9 cellular contexts compared by ENCODE assay signal in the genomic region with DNA sequence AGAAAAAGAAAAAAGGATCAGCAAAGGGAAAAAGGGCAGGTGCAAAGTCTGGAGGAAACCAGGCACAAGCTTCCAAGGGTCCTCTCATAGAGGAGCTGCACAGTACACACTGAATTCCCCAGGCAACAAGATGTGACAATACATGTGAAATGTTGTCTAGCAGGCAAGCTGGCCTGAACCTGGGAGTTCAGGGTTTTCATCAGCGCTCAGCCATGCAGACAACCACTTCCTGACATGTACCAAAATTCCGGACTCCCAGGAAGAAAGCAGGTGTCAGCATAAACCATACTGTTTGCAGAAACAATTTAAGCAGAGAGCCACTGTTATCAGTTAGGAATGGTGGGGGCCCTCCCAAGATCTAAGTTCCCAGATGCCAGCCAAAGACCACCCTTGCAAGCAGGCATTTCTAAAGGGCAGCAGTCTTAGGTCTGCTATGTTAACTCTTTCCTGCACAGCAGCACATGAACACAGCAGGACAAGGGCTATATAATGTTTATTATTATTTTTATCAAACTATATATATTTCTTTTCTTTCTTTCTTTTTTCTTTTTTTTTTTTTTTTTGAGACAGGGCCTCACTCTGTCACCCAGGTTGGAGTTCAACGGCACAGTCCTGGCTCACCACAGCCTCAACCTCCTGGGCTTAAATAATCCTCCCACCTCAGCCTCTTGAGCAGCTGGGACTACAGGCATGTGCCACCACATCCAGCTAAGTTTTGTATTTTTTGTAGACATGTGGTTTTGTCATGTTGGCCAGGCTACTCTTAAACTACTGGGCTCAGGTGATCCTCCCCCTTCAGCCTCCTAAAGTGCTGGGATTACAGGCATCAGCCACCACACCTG. TPM values are rescaled to one million over a fixed set of nuclear protein-coding genes. Genes with fewer than 3 reads are reported as not detected.
A peak's percentile ranks its signal among the peaks of the same experiment; 100 is the strongest.
DNase-seq lines count a peak whose midpoint lies in the region; ATAC-seq and TF ChIP-seq lines count a peak whose summit lies in the region.
"Had no signal": no experiment of that assay in that cellular context is flagged by ENCODE, and none has a peak within 500 bp of the region (broad histone marks: within the 10 kb centered on the region; RNA-seq: fewer than 3 reads in every experiment).

No MANE protein-coding gene starts in this region.

- no peaks in the 10 kb centered on the region for H3K27me3 Mint-ChIP-seq in IgD-negative memory B cell
- no peaks in the 10 kb centered on the region for H3K27me3 Mint-ChIP-seq in effector memory CD8-positive, alpha-beta T cell

- peaks cover 48% of the 10 kb centered on the region for H3K36me3 ChIP-seq in upper lobe of right lung

- H3K4me3 ChIP-seq in upper lobe of right lung = no peak overlapping the region

- H3K27me3 ChIP-seq in upper lobe of right lung = no peaks in the 10 kb centered on the region

- DNase-seq in Caki2 (ENCODE audit: low read depth) (peak; percentile 61), upper lobe of right lung (no peak), NCI-H748 (lab: John Stamatoyannopoulos, UW; ENCODE audit: unreplicated experiment) (no peak), activated gamma-delta T cell (lab: John Stamatoyannopoulos, UW) (no peak)
- no peak for DNase-seq in effector memory CD8-positive, alpha-beta T cell
- DNase-seq in stimulated activated CD4-positive, alpha-beta T cell treated with anti-CD3 and anti-CD28 coated beads, Interleukin-4, amount 100 ng/mL, for 24 hours = no peak

- no peaks in the 10 kb centered on the region for H3K9me3 ChIP-seq in upper lobe of right lung

- H3K27ac ChIP-seq in upper lobe of right lung = no peak overlapping the region

- no peak for TF ChIP-seq CTCF in upper lobe of right lung (IDR thresholded peaks at IDR 0.05)

- no peaks in the 10 kb centered on the region for H3K9me3 Mint-ChIP-seq in IgD-negative memory B cell
- H3K9me3 Mint-ChIP-seq in effector memory CD8-positive, alpha-beta T cell = no peaks in the 10 kb centered on the region

- ATAC-seq in GM19452 (IDR thresholded peaks at IDR 0.05; ENCODE audit: unreplicated experiment) = peak; percentile 70
- ATAC-seq in effector memory CD8-positive, alpha-beta T cell (replicated peaks) = peak; percentile 78
- ATAC-seq in upper lobe of right lung = no peak

- H3K4me1 Mint-ChIP-seq in IgD-negative memory B cell = peaks cover 26 to 44% (median 36%) of the 10 kb centered on the region in 3 donors
- H3K4me1 Mint-ChIP-seq in effector memory CD8-positive, alpha-beta T cell (ENCODE audit: low read depth in 2 of 2) = peaks cover 13 to 28% of the 10 kb centered on the region in 2 donors

- H3K36me3 Mint-ChIP-seq in IgD-negative memory B cell = no peaks in the 10 kb centered on the region
- peaks cover 11% of the 10 kb centered on the region for H3K36me3 Mint-ChIP-seq in effector memory CD8-positive, alpha-beta T cell (ENCODE audit: insufficient read depth)

- H3K27ac Mint-ChIP-seq in IgD-negative memory B cell = peak overlapping the region in 1 of 3 donors; percentile 47
- peak overlapping the region in 1 of 2 donors; percentile 51 for H3K27ac Mint-ChIP-seq in effector memory CD8-positive, alpha-beta T cell

- H3K4me1 ChIP-seq in upper lobe of right lung = no peaks in the 10 kb centered on the region

- in situ Hi-C loops in Caki2 (cut with HindIII; ENCODE audit: low pct_unique_long_range_greater_than_20kb, low sequenced_read_pairs) = no loop called here

- H3K4me3 Mint-ChIP-seq in IgD-negative memory B cell = peak overlapping the region in 3 of 4 donors; percentile 27 to 85 (median 80)
- peak overlapping the region in 1 of 2 donors; percentile 21 for H3K4me3 Mint-ChIP-seq in effector memory CD8-positive, alpha-beta T cell

- intact Hi-C loops in upper lobe of right lung (cut with DNase I) = no loop called here

RNA-seq across cellular contexts. Expression of gene TK2, which starts 10.1 kb away (rescaled TPM):
- total RNA-seq in Caki2 (2014; rRNA removed; shearing (Covaris generic); ENCODE audit: low replicate concordance) = 18.2 and 20.6 TPM in 2 replicates
- 1.6 TPM for polyA plus RNA-seq in IgD-negative memory B cell
- total RNA-seq in upper lobe of right lung = 36.1 TPM

RNA-seq across cellular contexts. Expression of gene CKLF, which starts 12.5 kb away (rescaled TPM):
- total RNA-seq in Caki2 (2014; rRNA removed; shearing (Covaris generic); ENCODE audit: low replicate concordance) = 128 and 135 TPM in 2 replicates
- polyA plus RNA-seq in IgD-negative memory B cell = 50.8 TPM
- 57.6 TPM for total RNA-seq in upper lobe of right lung

RNA-seq across cellular contexts. Expression of gene CMTM1, which starts 26.4 kb away (rescaled TPM):
- total RNA-seq in Caki2 (2014; rRNA removed; shearing (Covaris generic); ENCODE audit: low replicate concordance) = 0.52 and 1.5 TPM in 2 replicates
- not detected for polyA plus RNA-seq in IgD-negative memory B cell
- total RNA-seq in upper lobe of right lung = 8.4 TPM

RNA-seq across cellular contexts. Expression of gene CMTM2, which starts 39.4 kb away (rescaled TPM):
- total RNA-seq in Caki2 (2014; rRNA removed; shearing (Covaris generic); ENCODE audit: low replicate concordance) = not detected in 2 replicates
- not detected for polyA plus RNA-seq in IgD-negative memory B cell
- total RNA-seq in upper lobe of right lung = 3.1 TPM
- total RNA-seq: glomerular endothelial cell had no signal
